8 cellular contexts compared by ENCODE assay signal in the genomic region with DNA sequence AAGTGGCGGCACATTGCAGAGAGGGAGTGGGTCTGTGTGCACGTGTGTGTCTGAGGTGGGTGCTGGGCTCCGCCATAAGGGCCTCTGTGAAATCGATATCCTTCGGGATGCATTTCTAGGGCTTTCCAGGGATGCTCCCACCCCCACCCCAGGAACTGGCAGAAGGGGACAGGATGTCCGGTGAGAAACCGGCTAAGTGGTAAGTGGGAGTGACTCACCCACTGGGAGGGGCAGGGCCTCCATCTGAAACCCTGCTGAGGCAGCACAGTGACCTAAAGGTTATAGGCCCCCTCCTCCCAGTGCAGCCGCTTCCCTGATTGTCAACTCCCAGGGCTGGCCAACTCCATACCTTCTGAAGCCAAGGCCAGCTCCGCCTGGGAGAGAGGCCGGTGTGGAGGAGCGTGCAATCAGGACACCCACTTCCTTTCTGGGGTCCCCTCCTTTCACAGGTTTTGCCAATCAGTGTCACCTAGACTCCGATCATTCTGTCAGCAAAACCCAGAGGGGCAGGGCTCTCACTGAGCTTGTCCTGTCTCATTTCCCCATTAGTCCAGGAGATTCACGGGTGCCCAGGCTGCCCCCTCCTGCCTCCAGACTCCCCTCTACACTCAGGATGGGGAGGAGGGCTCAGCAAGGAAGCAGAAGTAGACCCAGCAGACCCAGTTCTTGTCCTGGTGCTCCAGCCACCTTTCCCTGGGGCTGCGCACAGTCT. TPM values are rescaled to one million over a fixed set of nuclear protein-coding genes. Genes with fewer than 3 reads are reported as not detected.
DNase-seq lines count a peak whose midpoint lies in the region; ATAC-seq and TF ChIP-seq lines count a peak whose summit lies in the region.

No MANE protein-coding gene starts in this region.

- TF ChIP-seq CTCF in nephron (IDR thresholded peaks at IDR 0.05; ENCODE audit: unreplicated experiment in 3 of 3), result no peak

- H3K4me1 Mint-ChIP-seq in nephron, result peaks cover 81% of the 10 kb centered on the region

- peaks cover 7% of the 10 kb centered on the region for H3K27me3 Mint-ChIP-seq in nephron (ENCODE audit: low read depth)

- H3K4me3 Mint-ChIP-seq in nephron, result peak overlapping the region in 2 of 3 experiments; percentile 17 to 40

- no peak for ATAC-seq in HG02938 (IDR thresholded peaks at IDR 0.05; ENCODE audit: unreplicated experiment)

- no peaks in the 10 kb centered on the region for H3K9me3 Mint-ChIP-seq in nephron

- H3K36me3 Mint-ChIP-seq in nephron (ENCODE audit: low read depth), result peaks cover 7% of the 10 kb centered on the region

- H3K27ac Mint-ChIP-seq in nephron, result peak overlapping the region; percentile 60 to 84 (median 78)

- DNase-seq in Daoy (ENCODE audit: low read depth) (peak; percentile 92), MV-4-11 (lab: John Stamatoyannopoulos, UW) (peak; percentile 70), dermis blood vessel endothelial cell (peak; percentile 71), RPMI8226 (no peak), NCI-H2081 treated with DMSO at 0.1 percent for 48 hours (lab: John Stamatoyannopoulos, UW) (no peak), GM19240 (ENCODE audit: insufficient read length, low spot score) (no peak)

RNA-seq across cellular contexts. Expression of a gene that starts 44.5 kb away (rescaled TPM):
- total RNA-seq in Daoy (2014; rRNA removed; shearing (Covaris generic)), result 3.3 and 4.1 TPM in 2 replicates
- 3.1 and 7.5 TPM in 2 replicates for total RNA-seq in dermis blood vessel endothelial cell

Comparison
In these comparisons a context has a peak if more than half of its experiments do, and no peak if none do; other contexts are left out.
1. DNase-seq: peak in Daoy (single experiment), MV-4-11 (single experiment) and dermis blood vessel endothelial cell (single experiment); none in RPMI8226 (single experiment), NCI-H2081 treated with DMSO at 0.1 percent for 48 hours (single experiment) and GM19240 (single experiment).